9 cellular contexts compared by ENCODE assay signal in genomic region chr16:75087040-75087979, GRCh38. TPM values are rescaled to one million over a fixed set of nuclear protein-coding genes. Genes with fewer than 3 reads are reported as not detected.
DNase-seq lines count a peak whose midpoint lies in the region; ATAC-seq and TF ChIP-seq lines count a peak whose summit lies in the region.
"Had no signal": no experiment of that assay in that cellular context is flagged by ENCODE, and none has a peak within 500 bp of the region (broad histone marks: within the 10 kb centered on the region; RNA-seq: fewer than 3 reads in every experiment).

No MANE protein-coding gene starts in this region.

- H3K4me3 Mint-ChIP-seq in glutamatergic neuron (ENCODE audit: unreplicated experiment): no peak overlapping the region
- H3K4me3 Mint-ChIP-seq: activated naive CD4-positive, alpha-beta T cell treated with anti-CD3 and anti-CD28 coated beads, Interleukin-2, amount 50 U/mL, for 24 hours had no signal

- no peak for ATAC-seq in GM19395 (IDR thresholded peaks at IDR 0.05; ENCODE audit: unreplicated experiment)

- no peak for TF ChIP-seq CTCF in uterus (IDR thresholded peaks at IDR 0.05)
- no peak for TF ChIP-seq CTCF in glutamatergic neuron (IDR thresholded peaks at IDR 0.05; ENCODE audit: partially characterized antibody, unreplicated experiment)

- peaks cover 6% of the 10 kb centered on the region for H3K9me3 Mint-ChIP-seq in glutamatergic neuron (ENCODE audit: unreplicated experiment)

- peaks cover 22% of the 10 kb centered on the region for H3K4me1 Mint-ChIP-seq in glutamatergic neuron (ENCODE audit: low read depth, unreplicated experiment)

- no peak for TF ChIP-seq POLR2A in uterus (IDR thresholded peaks at IDR 0.05)

- peak overlapping the region; percentile 70 to 74 for H3K27ac ChIP-seq in uterus

- no peaks in the 10 kb centered on the region for H3K36me3 Mint-ChIP-seq in glutamatergic neuron (ENCODE audit: unreplicated experiment)

- no peak overlapping the region for H3K27ac Mint-ChIP-seq in glutamatergic neuron (ENCODE audit: unreplicated experiment)
- H3K27ac Mint-ChIP-seq: activated naive CD4-positive, alpha-beta T cell treated with anti-CD3 and anti-CD28 coated beads, Interleukin-2, amount 50 U/mL, for 24 hours had no signal

- DNase-seq in NCI-H2227 (lab: John Stamatoyannopoulos, UW; ENCODE audit: unreplicated experiment) (peak; percentile 23), NCI-H2227 treated with DMSO at 0.1 percent for 48 hours (lab: John Stamatoyannopoulos, UW) (no peak), UCSD-AML1 (lab: John Stamatoyannopoulos, UW; ENCODE audit: unreplicated experiment) (peak; percentile 55), iris pigment epithelial cell (ENCODE audit: low read depth) (peak; percentile 80), uterus (peak in 1 of 2 donors; percentile 51), glutamatergic neuron (no peak), NCI-H226 (no peak)

- H3K27me3 ChIP-seq in uterus: no peaks in the 10 kb centered on the region

- H3K4me1 ChIP-seq in uterus: peaks cover 0 to 17% of the 10 kb centered on the region in 2 donors

- intact Hi-C loops in uterus (cut with DNase I; ENCODE audit: low total_unique reads): no loop called here

- no peaks in the 10 kb centered on the region for H3K9me3 ChIP-seq in uterus

- H3K4me3 ChIP-seq in uterus: no peak overlapping the region

- H3K36me3 ChIP-seq in uterus: no peaks in the 10 kb centered on the region

- peaks cover 5% of the 10 kb centered on the region for H3K27me3 Mint-ChIP-seq in glutamatergic neuron (ENCODE audit: unreplicated experiment)
- H3K27me3 Mint-ChIP-seq: activated naive CD4-positive, alpha-beta T cell treated with anti-CD3 and anti-CD28 coated beads, Interleukin-2, amount 50 U/mL, for 24 hours had no signal

RNA-seq across cellular contexts. Expression of gene LDHD, which starts 29.3 kb away (rescaled TPM):
- total RNA-seq in uterus (1 to 10 TPM; 1.3 to 5.7 (median 3.3) TPM), glutamatergic neuron (ENCODE audit: unreplicated experiment) (not detected)

Comparison
In these comparisons a context has a peak if more than half of its experiments do, and no peak if none do; other contexts are left out.
1. DNase-seq: peak in NCI-H2227 (single experiment), UCSD-AML1 (single experiment) and iris pigment epithelial cell (single experiment); none in NCI-H2227 treated with DMSO at 0.1 percent for 48 hours (single experiment), glutamatergic neuron (single experiment) and NCI-H226 (single experiment).